ENCODE assay signal across 12 cellular contexts in the genomic region with DNA sequence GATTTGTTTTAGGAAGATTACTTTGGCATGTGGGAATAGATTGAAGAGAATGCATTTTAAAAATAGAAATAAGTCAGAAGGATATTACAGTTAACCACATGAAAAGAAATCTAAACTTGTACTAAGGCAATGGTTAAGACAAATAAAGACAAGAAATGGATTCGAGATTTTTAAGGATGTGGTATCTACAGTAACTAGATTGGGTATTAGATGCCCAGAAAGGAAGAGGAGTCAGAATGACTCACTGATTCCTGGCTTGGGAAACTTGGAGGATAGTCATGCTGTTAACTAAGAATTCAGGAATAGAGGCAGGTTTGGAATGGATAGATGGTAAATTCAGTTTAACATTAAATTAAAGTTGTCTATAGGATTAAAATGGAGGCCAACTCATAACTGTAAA. TPM values are rescaled to one million over a fixed set of nuclear protein-coding genes. Genes with fewer than 3 reads are reported as not detected.
DNase-seq lines count a peak whose midpoint lies in the region; ATAC-seq and TF ChIP-seq lines count a peak whose summit lies in the region.
"Had no signal": no experiment of that assay in that cellular context is flagged by ENCODE, and none has a peak within 500 bp of the region (broad histone marks: within the 10 kb centered on the region; RNA-seq: fewer than 3 reads in every experiment).

No MANE protein-coding gene starts in this region.

- no peaks in the 10 kb centered on the region for H3K36me3 ChIP-seq in BLaER1 treated with 17β-estradiol and CSF1 and Interleukin-3, amounts not matched to agents 10 nM and 100 nM
- no peaks in the 10 kb centered on the region for H3K36me3 ChIP-seq in mesenchymal stem cell (ENCODE audit: control insufficient read depth in 1 of 2, insufficient read depth in 2 of 2, low read depth in 1 of 2, low read length in 2 of 2)

- no peak overlapping the region for H2AK5ac ChIP-seq in mesenchymal stem cell (ENCODE audit: low read length, severe bottlenecking)

- no peak for TF ChIP-seq CTCF in chondrocyte (IDR thresholded peaks at IDR 0.05)

- H4K20me1 ChIP-seq in BLaER1 treated with 17β-estradiol and CSF1 and Interleukin-3, amounts not matched to agents 10 nM and 100 nM, result no peaks in the 10 kb centered on the region

- no peaks in the 10 kb centered on the region for H3K79me1 ChIP-seq in mesenchymal stem cell (replicated peaks; ENCODE audit: low read length, poor library complexity, severe bottlenecking)

- H2BK15ac ChIP-seq in mesenchymal stem cell (ENCODE audit: low read depth, poor library complexity, severe bottlenecking), result no peak overlapping the region

- 0% methylated on average over 1 of the region's 1 CpG for WGBS in mesenchymal stem cell

- peaks cover 31% of the 10 kb centered on the region for H3K4me1 Mint-ChIP-seq in chondrocyte (ENCODE audit: low read depth)
- H3K4me1 Mint-ChIP-seq in naive thymus-derived CD8-positive, alpha-beta T cell, result peaks cover 10 to 24% (median 19%) of the 10 kb centered on the region in 4 donors

- H4K91ac ChIP-seq in mesenchymal stem cell (ENCODE audit: low read length), result no peak overlapping the region

- no peak overlapping the region for H3K14ac ChIP-seq in mesenchymal stem cell (ENCODE audit: low read length in 2 of 2)

- no peak overlapping the region for H3K4me3 Mint-ChIP-seq in chondrocyte (ENCODE audit: unreplicated experiment)
- peak overlapping the region in 2 of 10 donors; percentile 10 to 25 for H3K4me3 Mint-ChIP-seq in naive thymus-derived CD8-positive, alpha-beta T cell
- H3K4me3 Mint-ChIP-seq: activated CD4-positive, alpha-beta T cell treated with anti-CD3 and anti-CD28 coated beads for 36 hours; activated naive CD8-positive, alpha-beta T cell treated with anti-CD3 and anti-CD28 coated beads for 36 hours had no signal

- no peak overlapping the region for H3K4ac ChIP-seq in mesenchymal stem cell (ENCODE audit: low read depth in 1 of 2, low read length in 2 of 2)

- no peak overlapping the region for H3K23ac ChIP-seq in mesenchymal stem cell (ENCODE audit: low read length in 2 of 2)

- peaks cover 16 to 28% (median 22%) of the 10 kb centered on the region in 10 experiments for H3K4me1 ChIP-seq in BLaER1 treated with 17β-estradiol and CSF1 and Interleukin-3, amounts not matched to agents 10 nM and 100 nM
- peaks cover 7% of the 10 kb centered on the region for H3K4me1 ChIP-seq in mesenchymal stem cell (ENCODE audit: control insufficient read depth, insufficient read depth, low read depth, low read length)

- peak overlapping the region in 5 of 11 experiments; percentile 41 to 82 (median 71); a peak in 10 of 22 replicates for H3K27ac ChIP-seq in BLaER1 treated with 17β-estradiol and CSF1 and Interleukin-3, amounts not matched to agents 10 nM and 100 nM
- peak overlapping the region; percentile 73 for H3K27ac ChIP-seq in mesenchymal stem cell (ENCODE audit: low read length, poor library complexity, severe bottlenecking)

- peak overlapping the region; percentile 31 to 62 (median 53); a peak in 17 of 22 replicates for H3K4me2 ChIP-seq in BLaER1 treated with 17β-estradiol and CSF1 and Interleukin-3, amounts not matched to agents 10 nM and 100 nM
- H3K4me2 ChIP-seq in mesenchymal stem cell (ENCODE audit: low read length, poor library complexity, severe bottlenecking), result no peak overlapping the region

- H3K4me3 ChIP-seq in BLaER1 treated with 17β-estradiol and CSF1 and Interleukin-3, amounts not matched to agents 10 nM and 100 nM, result no peak overlapping the region
- H3K4me3 ChIP-seq in mesenchymal stem cell (ENCODE audit: insufficient read depth in 1 of 2, low read depth in 1 of 2, low read length in 2 of 2), result no peak overlapping the region

- H2BK5ac ChIP-seq in mesenchymal stem cell (ENCODE audit: low read depth, low read length, poor library complexity, severe bottlenecking), result no peak overlapping the region

- H3K9me3 ChIP-seq in BLaER1 treated with 17β-estradiol and CSF1 and Interleukin-3, amounts not matched to agents 10 nM and 100 nM (replicated peaks in 1 of 11), result peaks cover 0 to 20% (median 6%) of the 10 kb centered on the region in 11 experiments; a peak in 10 of 22 replicates
- no peaks in the 10 kb centered on the region for H3K9me3 ChIP-seq in mesenchymal stem cell (ENCODE audit: control insufficient read depth, low read length)

- POLR2A ChIA-PET in naive thymus-derived CD8-positive, alpha-beta T cell (lab: Charles Lee), result no interaction called here

- H3K9me3 Mint-ChIP-seq in chondrocyte (ENCODE audit: low read depth), result no peaks in the 10 kb centered on the region
- peaks cover 0 to 12% (median 0%) of the 10 kb centered on the region in 9 donors for H3K9me3 Mint-ChIP-seq in naive thymus-derived CD8-positive, alpha-beta T cell
- H3K9me3 Mint-ChIP-seq: activated naive CD8-positive, alpha-beta T cell treated with anti-CD3 and anti-CD28 coated beads for 36 hours had no signal

- no peak overlapping the region for H3K9ac ChIP-seq in BLaER1 treated with 17β-estradiol and CSF1 and Interleukin-3, amounts not matched to agents 10 nM and 100 nM
- peak overlapping the region; percentile 52 for H3K9ac ChIP-seq in mesenchymal stem cell (ENCODE audit: low read length)

- H3K27ac Mint-ChIP-seq in chondrocyte (ENCODE audit: unreplicated experiment), result peak overlapping the region; percentile 86
- H3K27ac Mint-ChIP-seq in naive thymus-derived CD8-positive, alpha-beta T cell, result peak overlapping the region in 3 of 10 donors; percentile 4 to 29 (median 26)
- H3K27ac Mint-ChIP-seq: activated naive CD8-positive, alpha-beta T cell treated with anti-CD3 and anti-CD28 coated beads for 36 hours had no signal

- no peak for ATAC-seq in GM18867 (IDR thresholded peaks at IDR 0.05; ENCODE audit: unreplicated experiment)
- ATAC-seq in naive thymus-derived CD8-positive, alpha-beta T cell, result no peak

- H2BK120ac ChIP-seq in mesenchymal stem cell (ENCODE audit: low read depth, low read length), result no peak overlapping the region

- no peak overlapping the region for H3K18ac ChIP-seq in mesenchymal stem cell (ENCODE audit: low read depth in 1 of 2, low read length in 2 of 2)

- H3K36me3 Mint-ChIP-seq in chondrocyte (ENCODE audit: low read depth), result no peaks in the 10 kb centered on the region
- peaks cover 0 to 4% (median 0%) of the 10 kb centered on the region in 3 donors for H3K36me3 Mint-ChIP-seq in naive thymus-derived CD8-positive, alpha-beta T cell
- H3K36me3 Mint-ChIP-seq: activated naive CD8-positive, alpha-beta T cell treated with anti-CD3 and anti-CD28 coated beads for 36 hours had no signal

- no peak overlapping the region for H2AFZ ChIP-seq in mesenchymal stem cell (ENCODE audit: low read depth, low read length)

- peak; percentile 96 for DNase-seq in LHCN-M2 (ENCODE audit: low read depth)
- DNase-seq in chondrocyte (ENCODE audit: low spot score), result no peak
- DNase-seq in mesenchymal stem cell, result peak; percentile 86
- DNase-seq in naive thymus-derived CD8-positive, alpha-beta T cell, result no peak
- no peak for DNase-seq in GOT3 (lab: John Stamatoyannopoulos, UW)
- no peak for DNase-seq in T-helper 1 cell
- DNase-seq: activated naive CD8-positive, alpha-beta T cell treated with anti-CD3 and anti-CD28 coated beads for 36 hours; H7; NCI-H1092 had no signal

- no peak overlapping the region for H4K8ac ChIP-seq in mesenchymal stem cell (ENCODE audit: low read length)

- no peaks in the 10 kb centered on the region for H3K27me3 ChIP-seq in BLaER1 treated with 17β-estradiol and CSF1 and Interleukin-3, amounts not matched to agents 10 nM and 100 nM
- no peaks in the 10 kb centered on the region for H3K27me3 ChIP-seq in mesenchymal stem cell (ENCODE audit: control insufficient read depth in 1 of 2, insufficient read depth in 1 of 2, low read length in 2 of 2)

- H3K27me3 Mint-ChIP-seq in chondrocyte (ENCODE audit: low read depth), result no peaks in the 10 kb centered on the region
- no peaks in the 10 kb centered on the region for H3K27me3 Mint-ChIP-seq in naive thymus-derived CD8-positive, alpha-beta T cell
- H3K27me3 Mint-ChIP-seq: activated CD4-positive, alpha-beta T cell treated with anti-CD3 and anti-CD28 coated beads for 36 hours; activated naive CD8-positive, alpha-beta T cell treated with anti-CD3 and anti-CD28 coated beads for 36 hours had no signal

- no peak overlapping the region for H2BK12ac ChIP-seq in mesenchymal stem cell (ENCODE audit: low read length in 2 of 2)

RNA-seq across cellular contexts. Expression of a gene that starts 55.9 kb away (rescaled TPM):
- total RNA-seq in LHCN-M2 (2014; rRNA removed) (10.2 and 10.3 TPM in 2 replicates), chondrocyte (6.5 to 9.3 TPM (median 7.6 TPM) in 3 replicates)
- 3.4 TPM for polyA plus RNA-seq in LHCN-M2 (2012)
- polyA plus RNA-seq in mesenchymal stem cell (2013, experiment 1 of 2), result 4.5 TPM
- polyA plus RNA-seq in mesenchymal stem cell (2013, experiment 2 of 2), result 4.5 TPM
- total RNA-seq in naive thymus-derived CD8-positive, alpha-beta T cell, result 10 to 100 TPM; 40.6 to 41.6 TPM
- polyA plus RNA-seq in naive thymus-derived CD8-positive, alpha-beta T cell, result 10 to 100 TPM; 14.7 to 17.5 (median 16.9) TPM

RNA-seq across cellular contexts. Expression of a gene that starts 55.9 kb away (rescaled TPM):
- 64.1 and 90.8 TPM in 2 replicates for total RNA-seq in LHCN-M2 (2014; rRNA removed)
- 15.1 TPM for polyA plus RNA-seq in LHCN-M2 (2012)
- total RNA-seq in chondrocyte, result 4.8 to 6.5 TPM (median 5.8 TPM) in 3 replicates
- 3.6 TPM for polyA plus RNA-seq in mesenchymal stem cell (2013, experiment 1 of 2)
- 4.0 TPM for polyA plus RNA-seq in mesenchymal stem cell (2013, experiment 2 of 2)
- 1 to 10 TPM; 3.2 to 3.3 TPM for total RNA-seq in naive thymus-derived CD8-positive, alpha-beta T cell
- polyA plus RNA-seq in naive thymus-derived CD8-positive, alpha-beta T cell, result 1 to 10 TPM; 1.7 to 2.9 (median 1.9) TPM

Comparison
In these comparisons a context has a peak if more than half of its experiments do, and no peak if none do; other contexts are left out.
1. DNase-seq: peak in LHCN-M2 (single experiment) and mesenchymal stem cell (single experiment); none in chondrocyte (single experiment), naive thymus-derived CD8-positive, alpha-beta T cell (0 of 10), GOT3 (single experiment) and T-helper 1 cell (0 of 5).